ENCODE assay signal across 8 cellular contexts in genomic region chr6:27830212-27830664, GRCh38.
DNase-seq lines count a peak whose midpoint lies in the region; ATAC-seq and TF ChIP-seq lines count a peak whose summit lies in the region.

No MANE protein-coding gene starts in this region.

- CTCF ChIA-PET in CD4-positive, alpha-beta T cell (lab: Charles Lee) = interaction anchor here (0.7 to 1.6 kb wide), 4 partner anchors 9 to 63 kb away, joined by 3 to 4 read pairs (median 4); a partner anchor contains a TSS

- H3K4me1 Mint-ChIP-seq in CD4-positive, alpha-beta T cell (ENCODE audit: low read depth) = peaks cover 41% of the 10 kb centered on the region
- peaks cover 19% of the 10 kb centered on the region for H3K4me1 Mint-ChIP-seq in dendritic cell treated with granulocyte-macrophage colony-stimulating factor and Interleukin-4, amounts not matched to agents 40 ng/mL and 50 ng/mL, for 4 days (ENCODE audit: low read depth)

- no peak for TF ChIP-seq CTCF in CD4-positive, alpha-beta T cell (IDR thresholded peaks at IDR 0.05)
- TF ChIP-seq CTCF in neural cell (IDR thresholded peaks at IDR 0.05; ENCODE audit: poor library complexity, severe bottlenecking) = no peak

- POLR2A ChIA-PET in CD4-positive, alpha-beta T cell (lab: Charles Lee) = interaction anchor here (0.8 to 11.5 kb wide), 17 partner anchors 9 to 1808 kb away, joined by 3 to 1427 read pairs (median 8); a partner anchor contains a TSS

- no peaks in the 10 kb centered on the region for H3F3A ChIP-seq in neural cell (ENCODE audit: insufficient read depth, low read length, poor library complexity, severe bottlenecking)

- H3K27me3 ChIP-seq in CD4-positive, alpha-beta T cell (ENCODE audit: control insufficient read depth, insufficient read depth, low read length) = no peaks in the 10 kb centered on the region
- H3K27me3 ChIP-seq in neural cell (ENCODE audit: insufficient read depth, low read depth, low read length) = no peaks in the 10 kb centered on the region

- peak overlapping the region; percentile 93 for H3K4me2 ChIP-seq in neural cell (ENCODE audit: low read length)

- DNase-seq in CD4-positive, alpha-beta T cell = no peak
- peak; percentile 57 for DNase-seq in NCI-H748 (lab: John Stamatoyannopoulos, UW; ENCODE audit: unreplicated experiment)
- DNase-seq in stimulated activated CD4-positive, alpha-beta T cell treated with anti-CD3 and anti-CD28 coated beads, Interleukin-2, amount 100 ng/mL, for 24 hours = no peak

- H2AFZ ChIP-seq in neural cell (ENCODE audit: low read depth, low read length) = no peak overlapping the region

- ATAC-seq in CD4-positive, alpha-beta T cell (ENCODE audit: poor library complexity) = peak; percentile 4
- ATAC-seq in GM18498 (IDR thresholded peaks at IDR 0.05; ENCODE audit: unreplicated experiment) (no peak), GM19452 (IDR thresholded peaks at IDR 0.05; ENCODE audit: unreplicated experiment) (no peak), GM18517 (IDR thresholded peaks at IDR 0.05; ENCODE audit: unreplicated experiment) (no peak)

- peaks cover 12% of the 10 kb centered on the region for H3K36me3 Mint-ChIP-seq in CD4-positive, alpha-beta T cell (ENCODE audit: low read depth)
- peaks cover 12% of the 10 kb centered on the region for H3K36me3 Mint-ChIP-seq in dendritic cell treated with granulocyte-macrophage colony-stimulating factor and Interleukin-4, amounts not matched to agents 40 ng/mL and 50 ng/mL, for 4 days (ENCODE audit: low read depth)

- no peaks in the 10 kb centered on the region for H4K20me1 ChIP-seq in neural cell (ENCODE audit: insufficient read depth)

- no peaks in the 10 kb centered on the region for H3K27me3 Mint-ChIP-seq in CD4-positive, alpha-beta T cell
- no peaks in the 10 kb centered on the region for H3K27me3 Mint-ChIP-seq in dendritic cell treated with granulocyte-macrophage colony-stimulating factor and Interleukin-4, amounts not matched to agents 40 ng/mL and 50 ng/mL, for 4 days

- peak overlapping the region; percentile 71 for H3K9ac ChIP-seq in neural cell (ENCODE audit: low read length)

- no peak for TF ChIP-seq EP300 in neural cell (conservative IDR thresholded peaks at IDR 0.05; ENCODE audit: poor library complexity, severe bottlenecking)

- H3K27ac Mint-ChIP-seq in CD4-positive, alpha-beta T cell = peak overlapping the region; percentile 97
- peak overlapping the region; percentile 89 for H3K27ac Mint-ChIP-seq in dendritic cell treated with granulocyte-macrophage colony-stimulating factor and Interleukin-4, amounts not matched to agents 40 ng/mL and 50 ng/mL, for 4 days

- no peak for TF ChIP-seq RAD21 in neural cell (conservative IDR thresholded peaks at IDR 0.05)

- H3K4me3 ChIP-seq in neural cell (ENCODE audit: low read length) = peak overlapping the region; percentile 83

- H3K9me3 ChIP-seq in CD4-positive, alpha-beta T cell (ENCODE audit: control insufficient read depth, low read length) = no peaks in the 10 kb centered on the region
- no peaks in the 10 kb centered on the region for H3K9me3 ChIP-seq in neural cell (ENCODE audit: low read length)

- peaks cover 42% of the 10 kb centered on the region for H3K79me2 ChIP-seq in neural cell (replicated peaks; ENCODE audit: insufficient read depth, low read length)

- H3K9me3 Mint-ChIP-seq in CD4-positive, alpha-beta T cell = no peaks in the 10 kb centered on the region
- no peaks in the 10 kb centered on the region for H3K9me3 Mint-ChIP-seq in dendritic cell treated with granulocyte-macrophage colony-stimulating factor and Interleukin-4, amounts not matched to agents 40 ng/mL and 50 ng/mL, for 4 days

- H3K27ac ChIP-seq in CD4-positive, alpha-beta T cell (ENCODE audit: low read depth, low read length) = peak overlapping the region; percentile 88
- H3K27ac ChIP-seq in neural cell (ENCODE audit: low read length) = peak overlapping the region; percentile 85

- H3K36me3 ChIP-seq in neural cell (ENCODE audit: insufficient read depth, low read length) = no peaks in the 10 kb centered on the region

- H3K9me2 ChIP-seq in neural cell (ENCODE audit: insufficient read depth, low read length) = no peaks in the 10 kb centered on the region

- peak overlapping the region; percentile 90 for H3K4me3 Mint-ChIP-seq in CD4-positive, alpha-beta T cell
- H3K4me3 Mint-ChIP-seq in dendritic cell treated with granulocyte-macrophage colony-stimulating factor and Interleukin-4, amounts not matched to agents 40 ng/mL and 50 ng/mL, for 4 days = peak overlapping the region; percentile 79

- intact Hi-C loops in CD4-positive, alpha-beta T cell (cut with DNase I, micrococcal nuclease) = loop anchor here (2.0 to 10.0 kb wide), 3 partner anchors 15 to 1705 kb away; a partner anchor contains a TSS
- intact Hi-C loops in dendritic cell treated with granulocyte-macrophage colony-stimulating factor and Interleukin-4, amounts not matched to agents 40 ng/mL and 50 ng/mL, for 4 days (cut with micrococcal nuclease) = no loop called here

TF ChIP-seq in neural cell, 6 proteins besides CTCF, POLR2A, EP300 and RAD21:
- TF ChIP-seq TAF1 (IDR thresholded peaks at IDR 0.05; ENCODE audit: low read depth) = no peak
